In genomic region chr19:35856001-35856400, GRCh38 we compare ENCODE assay signal across 11 cellular contexts. TPM values are rescaled to one million over a fixed set of nuclear protein-coding genes. Genes with fewer than 3 reads are reported as not detected.
DNase-seq lines count a peak whose midpoint lies in the region; ATAC-seq, FAIRE-seq and TF ChIP-seq lines count a peak whose summit lies in the region.
"Had no signal": no experiment of that assay in that cellular context is flagged by ENCODE, and none has a peak within 500 bp of the region (broad histone marks: within the 10 kb centered on the region; RNA-seq: fewer than 3 reads in every experiment).

No MANE protein-coding gene starts in this region.

- no peak for TF ChIP-seq CTCF in nephron progenitor cell (IDR thresholded peaks at IDR 0.05)

- WGBS in small intestine, 3 donors, result 1 to 3% (median 2%) methylated on average over 21 to 23 of the region's 23 CpGs

- DNase-seq in DMS53 treated with DMSO at 0.1 percent for 48 hours (lab: John Stamatoyannopoulos, UW; ENCODE audit: unreplicated experiment) (peak; percentile 20), NCI-H1105 treated with DMSO at 0.1 percent for 48 hours (lab: John Stamatoyannopoulos, UW) (peak; percentile 28), nephron progenitor cell (peak; percentile 75), small intestine (no peak), UCSD-AML1 (lab: John Stamatoyannopoulos, UW; ENCODE audit: unreplicated experiment) (no peak)
- no peak for DNase-seq in central memory CD8-positive, alpha-beta T cell (ENCODE audit: low spot score in 2 of 2)
- DNase-seq: SJCRH30 had no signal

- H3K27ac Mint-ChIP-seq in central memory CD8-positive, alpha-beta T cell (ENCODE audit: low read depth), result no peak overlapping the region
- no peak overlapping the region for H3K27ac Mint-ChIP-seq in nephron progenitor cell

- no peaks in the 10 kb centered on the region for H3K36me3 ChIP-seq in small intestine (ENCODE audit: control insufficient read depth in 2 of 2, insufficient read depth in 2 of 2, low read length in 2 of 2)
- H3K36me3 ChIP-seq: SJCRH30 had no signal

- H3K4me1 Mint-ChIP-seq in central memory CD8-positive, alpha-beta T cell, result peaks cover 6% of the 10 kb centered on the region
- peaks cover 46% of the 10 kb centered on the region for H3K4me1 Mint-ChIP-seq in nephron progenitor cell

- peak overlapping the region; percentile 76 for H3K4me3 Mint-ChIP-seq in central memory CD8-positive, alpha-beta T cell
- peak overlapping the region; percentile 88 for H3K4me3 Mint-ChIP-seq in nephron progenitor cell

- peaks cover 69% of the 10 kb centered on the region for H3K27me3 Mint-ChIP-seq in central memory CD8-positive, alpha-beta T cell
- H3K27me3 Mint-ChIP-seq in nephron progenitor cell (ENCODE audit: low read depth, poor library complexity), result peaks cover 92% of the 10 kb centered on the region

- no peaks in the 10 kb centered on the region for H3K9me3 ChIP-seq in small intestine (ENCODE audit: control insufficient read depth, low read depth)
- H3K9me3 ChIP-seq: SJCRH30 had no signal

- H3K27ac ChIP-seq in small intestine (ENCODE audit: low read depth in 1 of 2, low read length in 1 of 2), result no peak overlapping the region
- H3K27ac ChIP-seq: SJCRH30 had no signal

- ATAC-seq in central memory CD8-positive, alpha-beta T cell (replicated peaks; ENCODE audit: extremely low read depth, poor library complexity, severe bottlenecking), result no peak
- no peak for ATAC-seq in HG03469 (IDR thresholded peaks at IDR 0.05; ENCODE audit: unreplicated experiment)
- no peak for ATAC-seq in GM21447 (IDR thresholded peaks at IDR 0.05; ENCODE audit: unreplicated experiment)

- H3K36me3 Mint-ChIP-seq in central memory CD8-positive, alpha-beta T cell (ENCODE audit: insufficient read depth), result no peaks in the 10 kb centered on the region
- H3K36me3 Mint-ChIP-seq in nephron progenitor cell (ENCODE audit: low read depth), result no peaks in the 10 kb centered on the region

- no peak for FAIRE-seq in small intestine (lab: Jason Lieb, UNC)
- FAIRE-seq: colon had no signal

- peaks cover 0 to 4% of the 10 kb centered on the region in 2 donors for H3K4me1 ChIP-seq in small intestine (ENCODE audit: control insufficient read depth in 2 of 2, insufficient read depth in 1 of 2, low read depth in 1 of 2, low read length in 1 of 2)
- H3K4me1 ChIP-seq: SJCRH30 had no signal

- no peak overlapping the region for H3K4me3 ChIP-seq in small intestine (ENCODE audit: low read depth in 1 of 2, low read length in 2 of 2)
- H3K4me3 ChIP-seq: SJCRH30 had no signal

- peaks cover 3 to 27% of the 10 kb centered on the region in 2 donors for H3K27me3 ChIP-seq in small intestine (ENCODE audit: control insufficient read depth in 2 of 2, insufficient read depth in 2 of 2, low read length in 2 of 2)

- no peaks in the 10 kb centered on the region for H3K9me3 Mint-ChIP-seq in central memory CD8-positive, alpha-beta T cell
- peaks cover 4% of the 10 kb centered on the region for H3K9me3 Mint-ChIP-seq in nephron progenitor cell

RNA-seq across cellular contexts. Expression of gene KIRREL2, which starts 0.7 kb away (rescaled TPM):
- polyA plus RNA-seq in small intestine, result under 1 TPM in 1 of 3 donors, not detected in 2; 0.10 TPM
- polyA plus RNA-seq: right cardiac atrium had no signal

RNA-seq across cellular contexts. Expression of gene NPHS1, which starts 3.7 kb away (rescaled TPM):
- polyA plus RNA-seq in small intestine, result under 1 TPM in 1 of 3 donors, not detected in 2; 0.06 TPM
- polyA plus RNA-seq: right cardiac atrium had no signal

RNA-seq across cellular contexts. Expression of gene APLP1, which starts 12.4 kb away (rescaled TPM):
- polyA plus RNA-seq in small intestine, result 10 to 100 TPM in 1 of 3 donors, 1 to 10 TPM in 1, not detected in 1; 3.6 to 13.8 TPM

RNA-seq across cellular contexts. Expression of gene PRODH2, which starts 43.4 kb away (rescaled TPM):
- polyA plus RNA-seq in small intestine, result under 1 TPM in 1 of 3 donors, not detected in 2; 0.54 TPM
- polyA plus RNA-seq: right cardiac atrium had no signal

RNA-seq across cellular contexts. Expression of gene NFKBID, which starts 44.3 kb away (rescaled TPM):
- polyA plus RNA-seq in small intestine, result 1 to 10 TPM; 5.1 to 7.6 (median 5.8) TPM

Comparison
In these comparisons a context has a peak if more than half of its experiments do, and no peak if none do; other contexts are left out.
1. DNase-seq: peak in DMS53 treated with DMSO at 0.1 percent for 48 hours (single experiment), NCI-H1105 treated with DMSO at 0.1 percent for 48 hours (single experiment) and nephron progenitor cell (single experiment); none in central memory CD8-positive, alpha-beta T cell (0 of 2), small intestine (single experiment) and UCSD-AML1 (single experiment).